Comparison of ENCODE assay signal across 15 cellular contexts in genomic region chr10:86057708-86058107, GRCh38.
DNase-seq lines count a peak whose midpoint lies in the region; ATAC-seq and TF ChIP-seq lines count a peak whose summit lies in the region.
"Had no signal": no experiment of that assay in that cellular context is flagged by ENCODE, and none has a peak within 500 bp of the region (broad histone marks: within the 10 kb centered on the region; RNA-seq: fewer than 3 reads in every experiment).

No MANE protein-coding gene starts in this region.

- no peak overlapping the region for H4K91ac ChIP-seq in trophoblast cell (ENCODE audit: low read depth, low read length)

- H3K79me1 ChIP-seq in trophoblast cell (ENCODE audit: low read length), result no peaks in the 10 kb centered on the region

- H3K27ac ChIP-seq in coronary artery (no peak overlapping the region), heart left ventricle (no peak overlapping the region), right cardiac atrium (ENCODE audit: low read length) (no peak overlapping the region), trophoblast cell (ENCODE audit: low read depth, low read length) (no peak overlapping the region)
- H3K27ac ChIP-seq: BLaER1 treated with 17β-estradiol and CSF1 and Interleukin-3, amounts not matched to agents 10 nM and 100 nM; HL-60 had no signal

- no peak overlapping the region for H3K23ac ChIP-seq in trophoblast cell (ENCODE audit: low read length)

- POLR2A ChIA-PET in activated CD4-positive, alpha-beta T cell treated with anti-CD3 and anti-CD28 coated beads for 36 hours (lab: Charles Lee), result no interaction called here

- H3K27me3 ChIP-seq in heart left ventricle (no peaks in the 10 kb centered on the region), right cardiac atrium (ENCODE audit: control insufficient read depth, insufficient read depth) (no peaks in the 10 kb centered on the region), trophoblast cell (ENCODE audit: insufficient read depth, low read length) (no peaks in the 10 kb centered on the region)
- H3K27me3 ChIP-seq: BLaER1 treated with 17β-estradiol and CSF1 and Interleukin-3, amounts not matched to agents 10 nM and 100 nM had no signal

- intact Hi-C loops in heart left ventricle (cut with DNase I) (no loop called here), right cardiac atrium (cut with DNase I) (no loop called here)
- intact Hi-C loops in activated CD4-positive, alpha-beta T cell treated with anti-CD3 and anti-CD28 coated beads for 36 hours (cut with DNase I, micrococcal nuclease), result no loop called here

- no peak for TF ChIP-seq CTCF in coronary artery (IDR thresholded peaks at IDR 0.05)
- no peak for TF ChIP-seq CTCF in heart left ventricle (IDR thresholded peaks at IDR 0.05)

- H3K4me3 Mint-ChIP-seq in activated CD4-positive, alpha-beta T cell treated with anti-CD3 and anti-CD28 coated beads for 36 hours, result no peak overlapping the region
- H3K4me3 Mint-ChIP-seq: B cell; CD8-positive, alpha-beta T cell; HFFc6 had no signal

- DNase-seq in coronary artery (ENCODE audit: low spot score), result peak; percentile 21
- peak in 1 of 5 donors; percentile 40 for DNase-seq in heart left ventricle
- no peak for DNase-seq in right cardiac atrium
- peak; percentile 39 to 81 for DNase-seq in trophoblast cell
- no peak for DNase-seq in activated CD4-positive, alpha-beta T cell treated with anti-CD3 and anti-CD28 coated beads for 36 hours
- DNase-seq: CD8-positive, alpha-beta T cell; DMS 273 treated with DMSO at 0.1 percent for 48 hours; GOT3; H7; HFFc6 had no signal

- no peaks in the 10 kb centered on the region for H3K9me3 Mint-ChIP-seq in activated CD4-positive, alpha-beta T cell treated with anti-CD3 and anti-CD28 coated beads for 36 hours (ENCODE audit: low read depth)
- H3K9me3 Mint-ChIP-seq: CD8-positive, alpha-beta T cell had no signal

- H3K14ac ChIP-seq in trophoblast cell (ENCODE audit: low read length), result no peak overlapping the region

- H3K9me3 ChIP-seq in heart left ventricle (no peaks in the 10 kb centered on the region), right cardiac atrium (ENCODE audit: control insufficient read depth, low read length) (no peaks in the 10 kb centered on the region), trophoblast cell (ENCODE audit: insufficient read depth, low read depth, low read length) (peaks cover 5% of the 10 kb centered on the region)
- H3K9me3 ChIP-seq: BLaER1 treated with 17β-estradiol and CSF1 and Interleukin-3, amounts not matched to agents 10 nM and 100 nM had no signal

- H3K36me3 Mint-ChIP-seq in activated CD4-positive, alpha-beta T cell treated with anti-CD3 and anti-CD28 coated beads for 36 hours (ENCODE audit: low read depth), result no peaks in the 10 kb centered on the region
- H3K36me3 Mint-ChIP-seq: CD8-positive, alpha-beta T cell had no signal

- H3K27ac Mint-ChIP-seq in activated CD4-positive, alpha-beta T cell treated with anti-CD3 and anti-CD28 coated beads for 36 hours, result no peak overlapping the region
- H3K27ac Mint-ChIP-seq: B cell; CD8-positive, alpha-beta T cell; HFFc6 had no signal

- H3K4me3 ChIP-seq in coronary artery, result no peak overlapping the region
- H3K4me3 ChIP-seq in heart left ventricle, result no peak overlapping the region
- no peak overlapping the region for H3K4me3 ChIP-seq in right cardiac atrium (ENCODE audit: low read length)
- H3K4me3 ChIP-seq in trophoblast cell (ENCODE audit: low read depth, low read length), result no peak overlapping the region
- H3K4me3 ChIP-seq: BLaER1 treated with 17β-estradiol and CSF1 and Interleukin-3, amounts not matched to agents 10 nM and 100 nM had no signal

- H4K8ac ChIP-seq in trophoblast cell (ENCODE audit: low read depth, low read length), result no peak overlapping the region

- no peak overlapping the region for H4K12ac ChIP-seq in trophoblast cell (ENCODE audit: low read depth, low read length)

- no peak overlapping the region for H2BK120ac ChIP-seq in trophoblast cell (ENCODE audit: insufficient read depth, low read length, poor library complexity)

- H2BK12ac ChIP-seq in trophoblast cell (ENCODE audit: low read length), result no peak overlapping the region

- no peak for TF ChIP-seq POLR2A in heart left ventricle (IDR thresholded peaks at IDR 0.05)

- peak in 3 of 4 donors; percentile 46 to 85 (median 47) for ATAC-seq in heart left ventricle
- ATAC-seq in right cardiac atrium, result peak; percentile 48 to 58
- no peak for ATAC-seq in activated CD4-positive, alpha-beta T cell treated with anti-CD3 and anti-CD28 coated beads for 36 hours
- no peak for ATAC-seq in GM18870 (IDR thresholded peaks at IDR 0.05; ENCODE audit: unreplicated experiment)
- ATAC-seq: CD8-positive, alpha-beta T cell; HCT116 had no signal

- H3K4ac ChIP-seq in trophoblast cell (ENCODE audit: low read depth, low read length), result no peak overlapping the region

- no peak overlapping the region for H2BK5ac ChIP-seq in trophoblast cell (ENCODE audit: low read depth, low read length, poor library complexity)

- no peak overlapping the region for H3K18ac ChIP-seq in trophoblast cell (ENCODE audit: low read length)

- no peaks in the 10 kb centered on the region for H3K4me1 Mint-ChIP-seq in activated CD4-positive, alpha-beta T cell treated with anti-CD3 and anti-CD28 coated beads for 36 hours
- H3K4me1 Mint-ChIP-seq: B cell had no signal

- H3K27me3 Mint-ChIP-seq in activated CD4-positive, alpha-beta T cell treated with anti-CD3 and anti-CD28 coated beads for 36 hours, result peaks cover 20% of the 10 kb centered on the region

- WGBS in heart left ventricle, 4 donors, result 48 to 54% (median 52%) methylated on average over 5 of the region's 5 CpGs
- WGBS in right cardiac atrium, result 53% methylated on average over 5 of the region's 5 CpGs
- WGBS in trophoblast cell (ENCODE audit: extremely low coverage, insufficient coverage, insufficient read length), result no CpG with 5 or more reads among the region's 5 CpGs

- no peak overlapping the region for H2AFZ ChIP-seq in trophoblast cell (ENCODE audit: insufficient read depth, low read length, poor library complexity)

- no peaks in the 10 kb centered on the region for H3K79me2 ChIP-seq in trophoblast cell (ENCODE audit: control insufficient read depth, insufficient read depth, low read length, poor library complexity)

- no peak overlapping the region for H2AK5ac ChIP-seq in trophoblast cell (ENCODE audit: low read length)

- no peak overlapping the region for H3K4me2 ChIP-seq in trophoblast cell (ENCODE audit: low read length)
- H3K4me2 ChIP-seq: BLaER1 treated with 17β-estradiol and CSF1 and Interleukin-3, amounts not matched to agents 10 nM and 100 nM had no signal

- H3K9ac ChIP-seq in trophoblast cell (ENCODE audit: low read length), result no peak overlapping the region
- H3K9ac ChIP-seq: BLaER1 treated with 17β-estradiol and CSF1 and Interleukin-3, amounts not matched to agents 10 nM and 100 nM had no signal

- no peaks in the 10 kb centered on the region for H3K36me3 ChIP-seq in heart left ventricle
- no peaks in the 10 kb centered on the region for H3K36me3 ChIP-seq in trophoblast cell (ENCODE audit: control insufficient read depth in 1 of 2, insufficient read depth in 2 of 2, low read length in 2 of 2)
- H3K36me3 ChIP-seq: BLaER1 treated with 17β-estradiol and CSF1 and Interleukin-3, amounts not matched to agents 10 nM and 100 nM had no signal

- CTCF ChIA-PET in activated CD4-positive, alpha-beta T cell treated with anti-CD3 and anti-CD28 coated beads for 36 hours (lab: Charles Lee), result no interaction called here

- H3K4me1 ChIP-seq in heart left ventricle (peaks cover 0 to 11% (median 0%) of the 10 kb centered on the region in 12 donors), right cardiac atrium (ENCODE audit: control insufficient read depth, insufficient read depth, low read length) (no peaks in the 10 kb centered on the region), trophoblast cell (ENCODE audit: control insufficient read depth in 1 of 2, insufficient read depth in 2 of 2, low read length in 2 of 2) (no peaks in the 10 kb centered on the region)
- H3K4me1 ChIP-seq: BLaER1 treated with 17β-estradiol and CSF1 and Interleukin-3, amounts not matched to agents 10 nM and 100 nM had no signal

Comparison
In these comparisons a context has a peak if more than half of its experiments do, and no peak if none do; other contexts are left out.
1. DNase-seq: peak in coronary artery (single experiment) and trophoblast cell (2 of 2); none in right cardiac atrium (0 of 3) and activated CD4-positive, alpha-beta T cell treated with anti-CD3 and anti-CD28 coated beads for 36 hours (single experiment).
2. ATAC-seq: peak in heart left ventricle (3 of 4) and right cardiac atrium (2 of 2); none in activated CD4-positive, alpha-beta T cell treated with anti-CD3 and anti-CD28 coated beads for 36 hours (single experiment) and GM18870 (single experiment).